14 cellular contexts compared by ENCODE assay signal in genomic region chr1:40823971-40824370, GRCh38.
"Had no signal": no experiment of that assay in that cellular context is flagged by ENCODE, and none has a peak within 500 bp of the region (broad histone marks: within the 10 kb centered on the region; RNA-seq: fewer than 3 reads in every experiment).

No MANE protein-coding gene starts in this region.

- H3K27me3 ChIP-seq: breast epithelium, upper lobe of right lung had no signal

- H3K27me3 Mint-ChIP-seq: activated CD4-positive, alpha-beta memory T cell treated with anti-CD3 and anti-CD28 coated beads, Interleukin-2, amount 10 ng/mL, durations not matched to agents 7 days and 5 days; activated CD4-positive, alpha-beta T cell treated with anti-CD3 and anti-CD28 coated beads for 36 hours had no signal

- H3K27ac Mint-ChIP-seq: activated CD4-positive, alpha-beta memory T cell treated with anti-CD3 and anti-CD28 coated beads, Interleukin-2, amount 10 ng/mL, durations not matched to agents 7 days and 5 days; activated CD4-positive, alpha-beta T cell treated with anti-CD3 and anti-CD28 coated beads for 36 hours; stimulated activated naive B cell treated with anti-CD40 and anti-IgM and Interleukin-4, amounts not matched to agents 10 μg/mL and 1 μg/mL and 100 μg/mL, for 72 hours had no signal

- H3K4me3 Mint-ChIP-seq: activated CD4-positive, alpha-beta memory T cell treated with anti-CD3 and anti-CD28 coated beads, Interleukin-2, amount 10 ng/mL, durations not matched to agents 7 days and 5 days; activated CD4-positive, alpha-beta T cell treated with anti-CD3 and anti-CD28 coated beads for 36 hours; stimulated activated naive B cell treated with anti-CD40 and anti-IgM and Interleukin-4, amounts not matched to agents 10 μg/mL and 1 μg/mL and 100 μg/mL, for 72 hours had no signal

- ATAC-seq: activated CD4-positive, alpha-beta T cell treated with anti-CD3 and anti-CD28 coated beads for 36 hours; heart right ventricle; sciatic nerve; stimulated activated naive B cell treated with anti-CD40 and anti-IgM and Interleukin-4, amounts not matched to agents 10 μg/mL and 1 μg/mL and 100 μg/mL, for 72 hours had no signal

- H3K9me3 ChIP-seq: breast epithelium, heart right ventricle, neutrophil, prostate gland, upper lobe of right lung had no signal

- H3K9me3 Mint-ChIP-seq: activated CD4-positive, alpha-beta memory T cell treated with anti-CD3 and anti-CD28 coated beads, Interleukin-2, amount 10 ng/mL, durations not matched to agents 7 days and 5 days; stimulated activated naive B cell treated with anti-CD40 and anti-IgM and Interleukin-4, amounts not matched to agents 10 μg/mL and 1 μg/mL and 100 μg/mL, for 72 hours had no signal

- H3K36me3 Mint-ChIP-seq: stimulated activated naive B cell treated with anti-CD40 and anti-IgM and Interleukin-4, amounts not matched to agents 10 μg/mL and 1 μg/mL and 100 μg/mL, for 72 hours had no signal

- H3K36me3 ChIP-seq: breast epithelium, heart right ventricle, neutrophil, prostate gland, upper lobe of right lung had no signal

- DNase-seq: activated CD4-positive, alpha-beta memory T cell treated with anti-CD3 and anti-CD28 coated beads, Interleukin-2, amount 10 ng/mL, durations not matched to agents 7 days and 5 days; activated CD4-positive, alpha-beta T cell treated with anti-CD3 and anti-CD28 coated beads for 36 hours; activated CD8-positive, alpha-beta memory T cell treated with anti-CD3 and anti-CD28 coated beads, Interleukin-2, amount 50 U/mL, for 4 hours; activated naive CD4-positive, alpha-beta T cell; heart right ventricle; stimulated activated CD4-positive, alpha-beta T cell treated with anti-CD3 and anti-CD28 coated beads, Interleukin-2, amount 100 ng/mL, for 24 hours; stimulated activated naive B cell treated with anti-CD40 and anti-IgM and Interleukin-4, amounts not matched to agents 10 μg/mL and 1 μg/mL and 100 μg/mL, for 72 hours; T-helper 9 cell; upper lobe of right lung had no signal

- H3K27ac ChIP-seq: breast epithelium, neutrophil, prostate gland, upper lobe of right lung, VCaP had no signal

- H3K4me1 ChIP-seq: breast epithelium, prostate gland had no signal

- H3K4me3 ChIP-seq: breast epithelium, heart right ventricle, prostate gland, upper lobe of right lung had no signal
